8 cellular contexts compared by ENCODE assay signal in the genomic region with DNA sequence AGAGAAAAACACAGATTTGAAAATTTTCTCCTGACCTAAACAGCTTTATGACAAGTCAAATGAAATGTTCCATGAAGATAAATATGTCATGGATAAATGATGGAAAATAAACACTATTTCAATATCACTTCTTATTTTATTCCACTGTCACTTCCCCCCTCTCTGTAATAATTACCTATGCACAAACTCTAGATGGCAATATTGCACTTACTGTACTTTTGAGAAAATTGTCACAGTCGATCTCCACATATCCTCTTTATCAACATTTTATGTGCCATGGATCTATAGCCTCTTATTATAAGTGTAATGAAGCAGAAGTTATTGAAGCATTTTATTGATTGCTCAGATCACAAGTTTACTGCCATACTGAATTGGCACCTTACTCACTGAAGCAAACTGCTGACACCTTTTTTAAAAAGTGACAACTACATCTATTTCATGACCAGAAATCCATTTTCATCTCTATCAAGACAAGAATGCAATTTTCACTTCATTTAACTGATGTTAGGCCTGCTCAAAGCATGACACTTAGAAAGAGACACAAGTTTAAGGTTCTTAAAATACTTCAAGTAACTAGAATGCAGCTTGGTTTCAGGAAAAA.
DNase-seq lines count a peak whose midpoint lies in the region; ATAC-seq and TF ChIP-seq lines count a peak whose summit lies in the region.

No MANE protein-coding gene starts in this region.

- DNase-seq in NCI-H1092 treated with DMSO at 0.1 percent for 48 hours (lab: John Stamatoyannopoulos, UW) (peak; percentile 18), NCI-H1092 (lab: John Stamatoyannopoulos, UW) (no peak), NCI-H1105 (lab: John Stamatoyannopoulos, UW) (peak; percentile 21), anterior cingulate cortex (lab: John Stamatoyannopoulos, UW) (no peak)

- no peaks in the 10 kb centered on the region for H4K20me1 ChIP-seq in neural cell (ENCODE audit: insufficient read depth)

- no peaks in the 10 kb centered on the region for H3K79me2 ChIP-seq in neural cell (replicated peaks; ENCODE audit: insufficient read depth, low read length)

- H3K36me3 ChIP-seq in neural cell (ENCODE audit: insufficient read depth, low read length), result no peaks in the 10 kb centered on the region

- no peaks in the 10 kb centered on the region for H3K9me3 ChIP-seq in neural cell (ENCODE audit: low read length)

- H2AFZ ChIP-seq in neural cell (ENCODE audit: low read depth, low read length), result no peak overlapping the region

- no peak overlapping the region for H3K9ac ChIP-seq in neural cell (ENCODE audit: low read length)

- no peak overlapping the region for H3K27ac ChIP-seq in VCaP
- peak overlapping the region; percentile 24 for H3K27ac ChIP-seq in neural cell (ENCODE audit: low read length)

- H3K27me3 ChIP-seq in neural cell (ENCODE audit: insufficient read depth, low read depth, low read length), result peaks cover 21% of the 10 kb centered on the region

- peak; percentile 83 for TF ChIP-seq RAD21 in neural cell (conservative IDR thresholded peaks at IDR 0.05)

- no peak for ATAC-seq in HG02571 (IDR thresholded peaks at IDR 0.05; ENCODE audit: unreplicated experiment)
- ATAC-seq in HG03457 (IDR thresholded peaks at IDR 0.05; ENCODE audit: unreplicated experiment), result no peak

- no peaks in the 10 kb centered on the region for H3F3A ChIP-seq in neural cell (ENCODE audit: insufficient read depth, low read length, poor library complexity, severe bottlenecking)

- peak; percentile 91 for TF ChIP-seq EP300 in neural cell (conservative IDR thresholded peaks at IDR 0.05; ENCODE audit: poor library complexity, severe bottlenecking)

- TF ChIP-seq CTCF in VCaP (conservative IDR thresholded peaks at IDR 0.05), result peak; percentile 77
- peak; percentile 79 for TF ChIP-seq CTCF in neural cell (IDR thresholded peaks at IDR 0.05; ENCODE audit: poor library complexity, severe bottlenecking)

- no peak overlapping the region for H3K4me2 ChIP-seq in neural cell (ENCODE audit: low read length)

- no peak overlapping the region for H3K4me3 ChIP-seq in neural cell (ENCODE audit: low read length)

- no peaks in the 10 kb centered on the region for H3K9me2 ChIP-seq in neural cell (ENCODE audit: insufficient read depth, low read length)

TF ChIP-seq in neural cell, 6 proteins besides CTCF, POLR2A, EP300 and RAD21:
- TF ChIP-seq EZH2 (IDR thresholded peaks at IDR 0.05; ENCODE audit: borderline replicate concordance, insufficient read depth, low read length, poor library complexity, severe bottlenecking) (no peak), SMC3 (conservative IDR thresholded peaks at IDR 0.05; ENCODE audit: poor library complexity) (peak; percentile 80), MXI1 (conservative IDR thresholded peaks at IDR 0.05; ENCODE audit: poor library complexity, severe bottlenecking) (no peak), REST (IDR thresholded peaks at IDR 0.05; ENCODE audit: borderline replicate concordance) (peak; percentile 66), POLR2AphosphoS5 (IDR thresholded peaks at IDR 0.05) (peak; percentile 40), TAF1 (IDR thresholded peaks at IDR 0.05; ENCODE audit: low read depth) (no peak)

Comparison
In these comparisons a context has a peak if more than half of its experiments do, and no peak if none do; other contexts are left out.
1. DNase-seq: peak in NCI-H1092 treated with DMSO at 0.1 percent for 48 hours (single experiment) and NCI-H1105 (single experiment); none in NCI-H1092 (single experiment) and anterior cingulate cortex (0 of 58).